In genomic region chr16:57898961-57899360, GRCh38 we compare ENCODE assay signal across 11 cellular contexts.
A peak's percentile ranks its signal among the peaks of the same experiment; 100 is the strongest.
DNase-seq lines count a peak whose midpoint lies in the region; ATAC-seq and TF ChIP-seq lines count a peak whose summit lies in the region.
"Had no signal": no experiment of that assay in that cellular context is flagged by ENCODE, and none has a peak within 500 bp of the region (broad histone marks: within the 10 kb centered on the region; RNA-seq: fewer than 3 reads in every experiment).

No MANE protein-coding gene starts in this region.

- H3K36me3 ChIP-seq in SJSA1 (0 out of 2 replicates have a peak, but pooled peaks cover 3% of the 10 kb centered on the region), smooth muscle cell (ENCODE audit: low read depth) (no peaks in the 10 kb centered on the region)
- H3K36me3 ChIP-seq: BE2C had no signal

- TF ChIP-seq CTCF in type B pancreatic cell (conservative IDR thresholded peaks at IDR 0.05) (no peak), smooth muscle cell (IDR thresholded peaks at IDR 0.05; ENCODE audit: borderline replicate concordance, insufficient read depth, poor library complexity, severe bottlenecking) (no peak)

- H3K4me3 ChIP-seq in SJSA1: no peak overlapping the region
- H3K4me3 ChIP-seq in smooth muscle cell: no peak overlapping the region

- peaks cover 3% of the 10 kb centered on the region for H3K9me3 Mint-ChIP-seq in type B pancreatic cell
- H3K9me3 Mint-ChIP-seq: CD4-positive, alpha-beta T cell had no signal

- WGBS in smooth muscle cell (ENCODE audit: low lambda C conversion rate): 81% methylated on average over 5 of the region's 5 CpGs

- no peak overlapping the region for H3K4me2 ChIP-seq in smooth muscle cell

- H3K79me2 ChIP-seq in smooth muscle cell (ENCODE audit: low read depth): no peaks in the 10 kb centered on the region

- H3K27ac Mint-ChIP-seq in type B pancreatic cell: no peak overlapping the region
- H3K27ac Mint-ChIP-seq: CD4-positive, alpha-beta T cell had no signal

- no peak overlapping the region for H3K9ac ChIP-seq in smooth muscle cell (ENCODE audit: low read depth)

- no peaks in the 10 kb centered on the region for H4K20me1 ChIP-seq in smooth muscle cell (ENCODE audit: low read depth)

- peak; percentile 17 for DNase-seq in NCI-H82 (lab: John Stamatoyannopoulos, UW)
- DNase-seq in NCI-H82 treated with DMSO at 0.1 percent for 48 hours (lab: John Stamatoyannopoulos, UW; ENCODE audit: unreplicated experiment): no peak
- DNase-seq in SJSA1 (ENCODE audit: low read depth in 1 of 2, low spot score in 2 of 2): peak; percentile 80 to 81
- peak; percentile 12 for DNase-seq in kidney glomerular epithelial cell (lab: John Stamatoyannopoulos, UW)
- DNase-seq in type B pancreatic cell (ENCODE audit: extremely low spot score, unreplicated experiment): no peak
- DNase-seq in dedifferentiated amniotic fluid mesenchymal stem cell (ENCODE audit: extremely low spot score): no peak
- DNase-seq in smooth muscle cell (lab: John Stamatoyannopoulos, UW; ENCODE audit: unreplicated experiment): no peak

- no peaks in the 10 kb centered on the region for H3F3A ChIP-seq in smooth muscle cell (ENCODE audit: low read depth)

- no peak overlapping the region for H2AFZ ChIP-seq in smooth muscle cell (ENCODE audit: low read depth)

- no peak overlapping the region for H3K4me3 Mint-ChIP-seq in type B pancreatic cell
- H3K4me3 Mint-ChIP-seq: CD4-positive, alpha-beta T cell had no signal

- H3K4me1 ChIP-seq in SJSA1 (replicated peaks) (peaks cover 52% of the 10 kb centered on the region), smooth muscle cell (ENCODE audit: low read depth) (no peaks in the 10 kb centered on the region)
- H3K4me1 ChIP-seq: BE2C had no signal

- no peaks in the 10 kb centered on the region for H3K27me3 ChIP-seq in SJSA1 (replicated peaks)
- no peaks in the 10 kb centered on the region for H3K27me3 ChIP-seq in smooth muscle cell (ENCODE audit: low read depth)
- H3K27me3 ChIP-seq: BE2C had no signal

- H3K36me3 Mint-ChIP-seq in type B pancreatic cell: no peaks in the 10 kb centered on the region

- no peaks in the 10 kb centered on the region for H3K9me3 ChIP-seq in SJSA1 (replicated peaks)
- H3K9me3 ChIP-seq in smooth muscle cell (replicated peaks; ENCODE audit: low read depth): no peaks in the 10 kb centered on the region
- H3K9me3 ChIP-seq: BE2C had no signal

- H3K4me1 Mint-ChIP-seq in type B pancreatic cell (ENCODE audit: unreplicated experiment): peaks cover 12% of the 10 kb centered on the region

- H3K27ac ChIP-seq in SJSA1 (peak overlapping the region; percentile 69), smooth muscle cell (ENCODE audit: low read depth) (no peak overlapping the region)
- H3K27ac ChIP-seq: 22Rv1 had no signal

- H3K27me3 Mint-ChIP-seq in type B pancreatic cell: peaks cover 23% of the 10 kb centered on the region

- no peak for ATAC-seq in HG02610 (IDR thresholded peaks at IDR 0.05; ENCODE audit: unreplicated experiment)

Comparison
In these comparisons a context has a peak if more than half of its experiments do, and no peak if none do; other contexts are left out.
1. DNase-seq: peak in NCI-H82 (single experiment), SJSA1 (2 of 2) and kidney glomerular epithelial cell (single experiment); none in NCI-H82 treated with DMSO at 0.1 percent for 48 hours (single experiment), type B pancreatic cell (single experiment), dedifferentiated amniotic fluid mesenchymal stem cell (single experiment) and smooth muscle cell (single experiment).